In genomic region chr11:114181752-114182151, GRCh38 we compare ENCODE assay signal across 14 cellular contexts.
DNase-seq lines count a peak whose midpoint lies in the region; ATAC-seq and TF ChIP-seq lines count a peak whose summit lies in the region.
"Had no signal": no experiment of that assay in that cellular context is flagged by ENCODE, and none has a peak within 500 bp of the region (broad histone marks: within the 10 kb centered on the region; RNA-seq: fewer than 3 reads in every experiment).

No MANE protein-coding gene starts in this region.

- H3K9me3 Mint-ChIP-seq in CD4-positive, alpha-beta T cell: no peaks in the 10 kb centered on the region

- H3K36me3 Mint-ChIP-seq in CD4-positive, alpha-beta T cell (ENCODE audit: low read depth): no peaks in the 10 kb centered on the region

- peak overlapping the region; percentile 9 to 74 for H2BK12ac ChIP-seq in mesenchymal stem cell (ENCODE audit: low read length in 2 of 2)

- ATAC-seq in CD4-positive, alpha-beta T cell (ENCODE audit: poor library complexity): no peak
- ATAC-seq: stimulated activated naive CD8-positive, alpha-beta T cell treated with anti-CD3 and anti-CD28 coated beads, Interleukin-15, Interleukin-2, amounts not matched to agents 100 U/mL and 50 U/mL, for 24 hours had no signal

- H3K14ac ChIP-seq in mesenchymal stem cell (ENCODE audit: low read length in 2 of 2): peak overlapping the region in 1 of 2 experiments; percentile 45

- H2BK120ac ChIP-seq in mesenchymal stem cell (ENCODE audit: low read depth, low read length): no peak overlapping the region

- intact Hi-C loops in CD4-positive, alpha-beta T cell (cut with DNase I, micrococcal nuclease): loop anchor here in 1 of 2 experiments (2.0 kb wide), 1 partner anchor 21 kb away; no protein-coding TSS in a partner anchor

- H2AK5ac ChIP-seq in mesenchymal stem cell (ENCODE audit: low read length, severe bottlenecking): no peak overlapping the region

- peak overlapping the region; percentile 91 for H3K27ac Mint-ChIP-seq in CD4-positive, alpha-beta T cell

- H3K4me3 ChIP-seq in mesenchymal stem cell (ENCODE audit: insufficient read depth in 1 of 2, low read depth in 1 of 2, low read length in 2 of 2): peak overlapping the region in 1 of 2 experiments; percentile 29
- H3K4me3 ChIP-seq in subcutaneous abdominal adipose tissue (ENCODE audit: low read depth in 1 of 5, low read length in 5 of 5): no peak overlapping the region

- no peak for DNase-seq in CD4-positive, alpha-beta T cell
- DNase-seq in mesenchymal stem cell: no peak
- no peak for DNase-seq in activated CD4-positive, CD25-positive, alpha-beta regulatory T cell (lab: John Stamatoyannopoulos, UW)
- DNase-seq in NCI-H2196 (lab: John Stamatoyannopoulos, UW; ENCODE audit: unreplicated experiment): no peak
- no peak for DNase-seq in amniotic stem cell (lab: John Stamatoyannopoulos, UW)
- DNase-seq: activated naive CD4-positive, alpha-beta T cell treated with Interleukin-2 at 50 U/mL for 16 hours; C1 segment of cervical spinal cord; H7; hippocampal formation; NCI-H1105; stimulated activated naive CD8-positive, alpha-beta T cell treated with anti-CD3 and anti-CD28 coated beads, Interleukin-15, Interleukin-2, amounts not matched to agents 100 U/mL and 50 U/mL, for 24 hours had no signal

- CTCF ChIA-PET in CD4-positive, alpha-beta T cell (lab: Charles Lee): interaction anchor here (1.2 kb wide), 1 partner anchor 10 kb away, joined by 5 read pairs; no protein-coding TSS in a partner anchor

- H3K4me1 Mint-ChIP-seq in CD4-positive, alpha-beta T cell (ENCODE audit: low read depth): peaks cover 93% of the 10 kb centered on the region

- peak overlapping the region in 1 of 2 experiments; percentile 76 for H3K18ac ChIP-seq in mesenchymal stem cell (ENCODE audit: low read depth in 1 of 2, low read length in 2 of 2)

- H3K79me1 ChIP-seq in mesenchymal stem cell (replicated peaks; ENCODE audit: low read length, poor library complexity, severe bottlenecking): no peaks in the 10 kb centered on the region

- H3K27ac ChIP-seq in CD4-positive, alpha-beta T cell (ENCODE audit: low read depth, low read length): no peak overlapping the region
- H3K27ac ChIP-seq in VCaP (peak overlapping the region; percentile 100), mesenchymal stem cell (ENCODE audit: low read length, poor library complexity, severe bottlenecking) (no peak overlapping the region), subcutaneous abdominal adipose tissue (ENCODE audit: low read depth, low read length) (peak overlapping the region; percentile 41)
- H3K27ac ChIP-seq: epithelial cell of prostate had no signal

- POLR2A ChIA-PET in CD4-positive, alpha-beta T cell (lab: Charles Lee): interaction anchor here (1.7 to 5.7 kb wide), 4 partner anchors 8 to 21 kb away, joined by 5 to 67 read pairs (median 42); no protein-coding TSS in a partner anchor

- H3K23ac ChIP-seq in mesenchymal stem cell (ENCODE audit: low read length in 2 of 2): peak overlapping the region in 1 of 2 experiments; percentile 73

- H3K9ac ChIP-seq in mesenchymal stem cell (ENCODE audit: low read length): no peak overlapping the region
- no peak overlapping the region for H3K9ac ChIP-seq in subcutaneous abdominal adipose tissue (ENCODE audit: low read length in 5 of 5)

- H3K4me1 ChIP-seq in mesenchymal stem cell (ENCODE audit: control insufficient read depth, insufficient read depth, low read depth, low read length) (no peaks in the 10 kb centered on the region), subcutaneous abdominal adipose tissue (ENCODE audit: control insufficient read depth in 5 of 5, insufficient read depth in 5 of 5, low read length in 5 of 5) (peaks cover 22 to 71% (median 69%) of the 10 kb centered on the region in 5 donors)

- H3K27me3 ChIP-seq in CD4-positive, alpha-beta T cell (ENCODE audit: control insufficient read depth, insufficient read depth, low read length): no peaks in the 10 kb centered on the region
- H3K27me3 ChIP-seq in mesenchymal stem cell (ENCODE audit: control insufficient read depth in 1 of 2, insufficient read depth in 1 of 2, low read length in 2 of 2) (peaks cover 85 to 87% of the 10 kb centered on the region in 2 experiments), subcutaneous abdominal adipose tissue (ENCODE audit: control insufficient read depth in 5 of 5, insufficient read depth in 4 of 5, low read length in 5 of 5) (no peaks in the 10 kb centered on the region)

- peak overlapping the region; percentile 32 for H2AFZ ChIP-seq in mesenchymal stem cell (ENCODE audit: low read depth, low read length)

- H4K91ac ChIP-seq in mesenchymal stem cell (ENCODE audit: low read length): peak overlapping the region; percentile 86

- peak overlapping the region; percentile 56 for H4K8ac ChIP-seq in mesenchymal stem cell (ENCODE audit: low read length)

- H3K27me3 Mint-ChIP-seq in CD4-positive, alpha-beta T cell: no peaks in the 10 kb centered on the region

- H3K4me3 Mint-ChIP-seq in CD4-positive, alpha-beta T cell: peak overlapping the region; percentile 17

- H3K9me3 ChIP-seq in CD4-positive, alpha-beta T cell (ENCODE audit: control insufficient read depth, low read length): no peaks in the 10 kb centered on the region
- H3K9me3 ChIP-seq in mesenchymal stem cell (ENCODE audit: control insufficient read depth, low read length): no peaks in the 10 kb centered on the region
- H3K9me3 ChIP-seq in subcutaneous abdominal adipose tissue (ENCODE audit: control insufficient read depth in 5 of 5, low read length in 5 of 5): no peaks in the 10 kb centered on the region

- H3K4ac ChIP-seq in mesenchymal stem cell (ENCODE audit: low read depth in 1 of 2, low read length in 2 of 2): peak overlapping the region in 1 of 2 experiments; percentile 53

- H2BK15ac ChIP-seq in mesenchymal stem cell (ENCODE audit: low read depth, poor library complexity, severe bottlenecking): no peak overlapping the region

- TF ChIP-seq CTCF in CD4-positive, alpha-beta T cell (IDR thresholded peaks at IDR 0.05): no peak
- no peak for TF ChIP-seq CTCF in VCaP (conservative IDR thresholded peaks at IDR 0.05)

- H2BK5ac ChIP-seq in mesenchymal stem cell (ENCODE audit: low read depth, low read length, poor library complexity, severe bottlenecking): no peak overlapping the region

- no peak overlapping the region for H3K4me2 ChIP-seq in mesenchymal stem cell (ENCODE audit: low read length, poor library complexity, severe bottlenecking)

- no peaks in the 10 kb centered on the region for H3K36me3 ChIP-seq in mesenchymal stem cell (ENCODE audit: control insufficient read depth in 1 of 2, insufficient read depth in 2 of 2, low read depth in 1 of 2, low read length in 2 of 2)
- H3K36me3 ChIP-seq in subcutaneous abdominal adipose tissue (ENCODE audit: control insufficient read depth in 5 of 5, insufficient read depth in 5 of 5, low read length in 5 of 5): peaks cover 0 to 13% (median 7%) of the 10 kb centered on the region in 5 donors

- 92% methylated on average over 8 of the region's 8 CpGs for WGBS in mesenchymal stem cell

Comparison
In these comparisons a context has a peak if more than half of its experiments do, and no peak if none do; other contexts are left out.
1. H3K27ac ChIP-seq: peak in VCaP (single experiment) and subcutaneous abdominal adipose tissue (single experiment); none in CD4-positive, alpha-beta T cell (single experiment) and mesenchymal stem cell (single experiment).